Comparison of ENCODE assay signal across 8 cellular contexts in genomic region chr12:6470375-6471163, GRCh38. TPM values are rescaled to one million over a fixed set of nuclear protein-coding genes. Genes with fewer than 3 reads are reported as not detected.
DNase-seq lines count a peak whose midpoint lies in the region; ATAC-seq and TF ChIP-seq lines count a peak whose summit lies in the region.

Gene VAMP1 (minus strand): TSS chr12:6470677. CDS start chr12:6470531, 146 bp downstream.

- DNase-seq in AG20443 (ENCODE audit: low spot score) (peak; percentile 96), NCI-H510A (lab: John Stamatoyannopoulos, UW) (peak; percentile 98), cerebellum (ENCODE audit: low spot score) (peak; percentile 97), kidney epithelial cell (ENCODE audit: low read depth) (peak; percentile 81)
- DNase-seq in activated CD4-positive, alpha-beta T cell treated with anti-CD3 and anti-CD28 coated beads for 1 hour, result peak; percentile 96
- peak; percentile 97 to 98 for DNase-seq in stimulated activated CD4-positive, alpha-beta T cell treated with anti-CD3 and anti-CD28 coated beads, Interleukin-15, amount 100 ng/mL, for 48 hours (ENCODE audit: low read depth in 2 of 2)

- H3K27me3 ChIP-seq in kidney epithelial cell (ENCODE audit: control insufficient read depth, insufficient read depth, low read length), result no peaks in the 10 kb centered on the region

- TF ChIP-seq POLR2A in GM19099 (IDR thresholded peaks at IDR 0.05; ENCODE audit: extremely low read depth, insufficient read length, low read depth), result peak; percentile 100

- peak; percentile 89 for ATAC-seq in HG03432 (IDR thresholded peaks at IDR 0.05; ENCODE audit: unreplicated experiment)

- no peak for TF ChIP-seq CTCF in kidney epithelial cell (IDR thresholded peaks at IDR 0.05; ENCODE audit: insufficient read depth, low read length, poor library complexity, severe bottlenecking)

- peak within 1 kb of the TSS; percentile 53 for H3K4me3 ChIP-seq in kidney epithelial cell (ENCODE audit: low read depth, low read length)

- H3K36me3 ChIP-seq in kidney epithelial cell (ENCODE audit: control insufficient read depth, insufficient read depth, low read length), result no peaks in the 10 kb centered on the region

RNA-seq across cellular contexts. Expression of gene VAMP1, which starts in this region (rescaled TPM):
- total RNA-seq in cerebellum, result 10.5 TPM
- 1.6 and 4.8 TPM in 2 replicates for total RNA-seq in kidney epithelial cell

Comparison
In these comparisons a context has a peak if more than half of its experiments do, and no peak if none do; other contexts are left out.
1. Peak in every context shown above with its lines: DNase-seq, ATAC-seq and H3K4me3 ChIP-seq.